In the genomic region with DNA sequence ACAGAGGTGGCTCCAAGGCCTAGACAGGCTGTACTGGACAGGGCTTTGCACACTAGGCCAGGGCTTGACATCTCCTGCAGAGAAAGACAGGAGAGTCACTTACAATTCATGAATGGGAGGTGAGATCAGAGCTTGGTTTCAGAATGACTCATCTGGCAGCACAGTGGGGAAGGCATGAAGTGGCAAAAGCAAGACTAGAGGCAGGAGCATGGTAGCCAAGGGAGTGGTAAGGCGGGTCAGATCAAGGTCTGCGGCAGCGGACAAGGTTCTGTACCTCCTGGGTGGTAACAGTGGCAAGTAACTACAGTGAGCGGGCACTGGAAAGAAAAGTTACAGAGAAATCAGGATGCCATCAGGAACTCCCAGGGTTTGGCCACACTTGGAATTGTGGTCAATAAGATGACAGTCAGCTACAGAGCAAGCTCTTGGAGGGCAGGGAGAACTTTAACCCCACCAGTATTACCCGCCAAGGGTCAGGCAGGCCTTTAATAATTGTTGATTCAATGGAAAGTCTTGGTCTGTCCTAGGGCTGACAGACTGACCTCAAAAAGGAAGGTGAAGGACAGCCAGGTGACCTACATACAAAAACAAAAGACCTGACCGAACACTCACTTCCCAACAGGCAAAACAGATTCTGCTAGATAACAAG, we compare ENCODE assay signal across 7 cellular contexts. TPM values are rescaled to one million over a fixed set of nuclear protein-coding genes. Genes with fewer than 3 reads are reported as not detected.
DNase-seq lines count a peak whose midpoint lies in the region; ATAC-seq and TF ChIP-seq lines count a peak whose summit lies in the region.

No MANE protein-coding gene starts in this region.

- H3K4me1 Mint-ChIP-seq in chondrocyte (ENCODE audit: low read depth) = peaks cover 43% of the 10 kb centered on the region

- H3K27ac Mint-ChIP-seq in chondrocyte (ENCODE audit: unreplicated experiment) = peak overlapping the region; percentile 82

- in situ Hi-C loops in gastrocnemius medialis (cut with MboI; ENCODE audit: low sequenced_read_pairs in 4 of 4) = no loop called here

- ATAC-seq in GM18517 (IDR thresholded peaks at IDR 0.05; ENCODE audit: unreplicated experiment) (peak; percentile 79), gastrocnemius medialis (peak; percentile 82 to 93)

- H3K27me3 Mint-ChIP-seq in chondrocyte (ENCODE audit: low read depth) = no peaks in the 10 kb centered on the region

- intact Hi-C loops in gastrocnemius medialis (cut with DNase I; ENCODE audit: low total_unique reads) = loop anchor here (5.0 to 10.0 kb wide), 2 partner anchors 142 to 395 kb away; no protein-coding TSS in a partner anchor

- H3K4me3 Mint-ChIP-seq in chondrocyte (ENCODE audit: unreplicated experiment) = no peak overlapping the region

- H3K9me3 Mint-ChIP-seq in chondrocyte (ENCODE audit: low read depth) = no peaks in the 10 kb centered on the region

- H3K36me3 Mint-ChIP-seq in chondrocyte (ENCODE audit: low read depth) = peaks cover 29% of the 10 kb centered on the region

- peak overlapping the region; percentile 87 to 100 (median 99) for H3K27ac ChIP-seq in gastrocnemius medialis

- H3K4me1 ChIP-seq in gastrocnemius medialis = peaks cover 50 to 53% of the 10 kb centered on the region in 2 donors

- DNase-seq in HCEC 1CT (peak; percentile 71), NCI-H2196 treated with DMSO at 0.1 percent for 48 hours (lab: John Stamatoyannopoulos, UW; ENCODE audit: unreplicated experiment) (peak; percentile 13), chondrocyte (ENCODE audit: low spot score) (no peak), gastrocnemius medialis (peak; percentile 55 to 84), OCI-M2 (lab: John Stamatoyannopoulos, UW; ENCODE audit: unreplicated experiment) (no peak)
- no peak for DNase-seq in effector CD4-positive, alpha-beta T cell

- no peaks in the 10 kb centered on the region for H3K27me3 ChIP-seq in gastrocnemius medialis

- no peak overlapping the region for H3K4me3 ChIP-seq in gastrocnemius medialis

- no peaks in the 10 kb centered on the region for H3K9me3 ChIP-seq in gastrocnemius medialis

- no peak for TF ChIP-seq POLR2A in gastrocnemius medialis (IDR thresholded peaks at IDR 0.05)

- H3K36me3 ChIP-seq in gastrocnemius medialis = peaks cover 3 to 45% of the 10 kb centered on the region in 2 donors

- TF ChIP-seq CTCF in chondrocyte (IDR thresholded peaks at IDR 0.05) (no peak), gastrocnemius medialis (IDR thresholded peaks at IDR 0.05 in 4 of 5, conservative IDR thresholded peaks at IDR 0.05 in 1 of 5) (no peak)

RNA-seq across cellular contexts. Expression of gene MCFD2, which starts 5.7 kb away (rescaled TPM):
- total RNA-seq in chondrocyte (95.0 to 103 TPM (median 101 TPM) in 3 replicates), gastrocnemius medialis (100 to 1,000 TPM in 3 of 4 donors, 10 to 100 TPM in 1; 87.9 to 182 (median 106) TPM)

RNA-seq across cellular contexts. Expression of gene TTC7A, which starts 31.1 kb away (rescaled TPM):
- 17.0 to 29.8 TPM (median 19.5 TPM) in 3 replicates for total RNA-seq in chondrocyte
- total RNA-seq in gastrocnemius medialis = 1 to 10 TPM; 3.7 to 7.3 (median 6.0) TPM

Comparison
In these comparisons a context has a peak if more than half of its experiments do, and no peak if none do; other contexts are left out.
1. DNase-seq: peak in HCEC 1CT (single experiment), NCI-H2196 treated with DMSO at 0.1 percent for 48 hours (single experiment) and gastrocnemius medialis (2 of 2); none in chondrocyte (single experiment), effector CD4-positive, alpha-beta T cell (single experiment) and OCI-M2 (single experiment).